ENCODE assay signal across 31 cellular contexts in the genomic region with DNA sequence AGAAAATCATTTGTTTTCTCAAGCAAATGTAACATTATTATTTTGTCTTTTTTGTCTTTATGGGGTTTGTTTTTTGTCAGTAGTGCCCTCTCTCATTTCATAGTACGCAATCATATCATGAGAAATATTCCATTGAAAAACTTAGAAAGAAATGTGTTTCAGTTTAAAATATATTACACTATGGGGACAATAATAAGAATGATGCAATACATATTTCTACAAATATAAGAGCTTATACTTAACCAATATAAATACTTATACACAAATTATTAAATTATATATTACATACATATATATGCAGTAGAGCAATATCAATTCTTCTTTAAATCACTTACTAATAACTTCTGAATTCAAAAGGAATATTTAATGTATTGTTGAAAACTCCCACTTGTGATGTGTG. TPM values are rescaled to one million over a fixed set of nuclear protein-coding genes. Genes with fewer than 3 reads are reported as not detected.
DNase-seq lines count a peak whose midpoint lies in the region; ATAC-seq, FAIRE-seq and TF ChIP-seq lines count a peak whose summit lies in the region.
"Had no signal": no experiment of that assay in that cellular context is flagged by ENCODE, and none has a peak within 500 bp of the region (broad histone marks: within the 10 kb centered on the region; RNA-seq: fewer than 3 reads in every experiment).

No MANE protein-coding gene starts in this region.

- TF ChIP-seq POLR2A in ovary (IDR thresholded peaks at IDR 0.05): no peak

- no peaks in the 10 kb centered on the region for H3K36me3 Mint-ChIP-seq in GM23338 (ENCODE audit: low read depth)
- H3K36me3 Mint-ChIP-seq: CD14-positive monocyte; CD4-positive, alpha-beta memory T cell; CD4-positive, CD25-positive, alpha-beta regulatory T cell; CD8-positive, alpha-beta memory T cell had no signal

- TF ChIP-seq EP300 in ovary (IDR thresholded peaks at IDR 0.05): no peak

- H3K36me3 ChIP-seq in GM23338 (ENCODE audit: insufficient read depth) (no peaks in the 10 kb centered on the region), OCI-LY3 (replicated peaks; ENCODE audit: low read depth, low read length) (no peaks in the 10 kb centered on the region), ovary (no peaks in the 10 kb centered on the region)
- H3K36me3 ChIP-seq: BE2C, BLaER1 had no signal

- H3K4me1 Mint-ChIP-seq in GM23338: peaks cover 30% of the 10 kb centered on the region
- H3K4me1 Mint-ChIP-seq: CD14-positive monocyte; CD4-positive, alpha-beta memory T cell; CD4-positive, CD25-positive, alpha-beta regulatory T cell; CD8-positive, alpha-beta memory T cell had no signal

- H3F3A ChIP-seq in GM23338 (replicated peaks; ENCODE audit: low read depth): no peaks in the 10 kb centered on the region

- H2AFZ ChIP-seq in GM23338 (no peak overlapping the region), OCI-LY3 (ENCODE audit: low read depth, low read length) (peak overlapping the region; percentile 31; the same call in 1 of the 2 replicates)

- H3K27me3 Mint-ChIP-seq in GM23338 (ENCODE audit: insufficient read depth, low read depth, poor library complexity): no peaks in the 10 kb centered on the region
- H3K27me3 Mint-ChIP-seq: CD4-positive, alpha-beta memory T cell; CD4-positive, CD25-positive, alpha-beta regulatory T cell; CD8-positive, alpha-beta memory T cell had no signal

- H3K27ac ChIP-seq in GM23338 (ENCODE audit: low read depth): peak overlapping the region; percentile 18; the same call in 1 of the 2 replicates
- no peak overlapping the region for H3K27ac ChIP-seq in OCI-LY3 (ENCODE audit: low read length)
- no peak overlapping the region for H3K27ac ChIP-seq in ovary
- H3K27ac ChIP-seq: BLaER1 had no signal

- H3K9ac ChIP-seq in OCI-LY3 (ENCODE audit: low read length): no peak overlapping the region
- H3K9ac ChIP-seq: BLaER1 had no signal

- 89 to 90% (median 89%) methylated on average over 1 of the region's 1 CpG for WGBS in ovary, 3 donors

- H3K4me3 Mint-ChIP-seq in GM23338: no peak overlapping the region
- H3K4me3 Mint-ChIP-seq: CD14-positive monocyte; CD4-positive, alpha-beta memory T cell; CD4-positive, CD25-positive, alpha-beta regulatory T cell; CD8-positive, alpha-beta memory T cell had no signal

- no peak overlapping the region for H3K4me3 ChIP-seq in GM23338
- H3K4me3 ChIP-seq in OCI-LY3 (ENCODE audit: low read length): no peak overlapping the region
- H3K4me3 ChIP-seq in ovary: no peak overlapping the region
- H3K4me3 ChIP-seq: BLaER1, GM12878 had no signal

- ATAC-seq in GM23338: no peak
- ATAC-seq: GM12878 had no signal

- H3K9me3 ChIP-seq in OCI-LY3 (ENCODE audit: insufficient read depth, low read length) (no peaks in the 10 kb centered on the region), ovary (no peaks in the 10 kb centered on the region)
- H3K9me3 ChIP-seq: BE2C, BLaER1 had no signal

- H3K9me2 ChIP-seq in GM23338 (ENCODE audit: insufficient read depth): no peaks in the 10 kb centered on the region

- no peaks in the 10 kb centered on the region for H3K9me3 Mint-ChIP-seq in GM23338

- TF ChIP-seq CTCF in GM23338 (conservative IDR thresholded peaks at IDR 0.05; ENCODE audit: low read depth in 2 of 2): no peak
- no peak for TF ChIP-seq CTCF in OCI-LY3 (IDR thresholded peaks at IDR 0.05; ENCODE audit: low read depth, low read length)
- no peak for TF ChIP-seq CTCF in ovary (IDR thresholded peaks at IDR 0.05)

- FAIRE-seq in TTC549 (lab: Jason Lieb, UNC) (peak; percentile 9), islet of Langerhans (lab: Jason Lieb, UNC) (peak; percentile 49)
- FAIRE-seq: A204.1, GM12878, GM12892, GM18507 had no signal

- H3K79me2 ChIP-seq in GM23338 (replicated peaks; ENCODE audit: insufficient read depth) (no peaks in the 10 kb centered on the region), OCI-LY3 (ENCODE audit: low read length) (no peaks in the 10 kb centered on the region)

- H3K4me2 ChIP-seq in GM23338 (no peak overlapping the region), OCI-LY3 (ENCODE audit: low read length) (no peak overlapping the region)
- H3K4me2 ChIP-seq: BLaER1 had no signal

- no peak overlapping the region for H3K27ac Mint-ChIP-seq in GM23338
- H3K27ac Mint-ChIP-seq: CD4-positive, alpha-beta memory T cell; CD4-positive, CD25-positive, alpha-beta regulatory T cell; CD8-positive, alpha-beta memory T cell had no signal

- DNase-seq in GM23338 (ENCODE audit: low spot score): no peak
- no peak for DNase-seq in NCI-H1105 (lab: John Stamatoyannopoulos, UW)
- no peak for DNase-seq in dermis blood vessel endothelial cell
- DNase-seq in ovary: no peak
- no peak for DNase-seq in activated T-cell treated with anti-CD3 and anti-CD28 coated beads for 4 hours
- DNase-seq: 8988T; ACHN; BE2C; C1 segment of cervical spinal cord; CD4-positive, alpha-beta memory T cell; CD4-positive, CD25-positive, alpha-beta regulatory T cell; CD8-positive, alpha-beta memory T cell; COR-L47; DMS 273 treated with DMSO at 0.1 percent for 48 hours; DMS153; DMS53; DMS79; DND-41; EL; GDM1 had no signal

- no peaks in the 10 kb centered on the region for H4K20me1 ChIP-seq in GM23338 (replicated peaks; ENCODE audit: insufficient read depth)
- H4K20me1 ChIP-seq in OCI-LY3 (ENCODE audit: insufficient read depth, low read length): no peaks in the 10 kb centered on the region
- H4K20me1 ChIP-seq: BLaER1 had no signal

- H3K4me1 ChIP-seq in GM23338 (ENCODE audit: insufficient read depth): peaks cover 5% of the 10 kb centered on the region; the same call in 1 of the 2 replicates
- no peaks in the 10 kb centered on the region for H3K4me1 ChIP-seq in OCI-LY3 (ENCODE audit: low read length)
- H3K4me1 ChIP-seq in ovary (ENCODE audit: insufficient read depth): no peaks in the 10 kb centered on the region
- H3K4me1 ChIP-seq: BE2C, BLaER1 had no signal

- H3K27me3 ChIP-seq in GM23338 (ENCODE audit: insufficient read depth) (no peaks in the 10 kb centered on the region), OCI-LY3 (ENCODE audit: low read depth, low read length) (no peaks in the 10 kb centered on the region), ovary (no peaks in the 10 kb centered on the region)
- H3K27me3 ChIP-seq: BE2C, BLaER1 had no signal

- intact Hi-C loops in ovary (cut with DNase I): no loop called here

TF ChIP-seq in GM23338, 12 proteins besides CTCF, POLR2A, EP300 and RAD21:
- TF ChIP-seq POLR2AphosphoS5 (IDR thresholded peaks at IDR 0.05; ENCODE audit: low read depth): no peak
- TF ChIP-seq EZH2phosphoT487 (IDR thresholded peaks at IDR 0.05; ENCODE audit: unreplicated experiment): no peak
- no peak for TF ChIP-seq ZNF331 (CRISPR knock-in tag; IDR thresholded peaks at IDR 0.05; ENCODE audit: low read depth)
- TF ChIP-seq STAT1 (IDR thresholded peaks at IDR 0.05; ENCODE audit: unreplicated experiment): no peak
- TF ChIP-seq EZH2 (IDR thresholded peaks at IDR 0.05; ENCODE audit: low read depth, unreplicated experiment): no peak
- no peak for TF ChIP-seq JUNB (IDR thresholded peaks at IDR 0.05; ENCODE audit: unreplicated experiment)
- TF ChIP-seq CREB1 (CRISPR knock-in tag; IDR thresholded peaks at IDR 0.05; ENCODE audit: low read depth): no peak
- TF ChIP-seq, protein P1, sequence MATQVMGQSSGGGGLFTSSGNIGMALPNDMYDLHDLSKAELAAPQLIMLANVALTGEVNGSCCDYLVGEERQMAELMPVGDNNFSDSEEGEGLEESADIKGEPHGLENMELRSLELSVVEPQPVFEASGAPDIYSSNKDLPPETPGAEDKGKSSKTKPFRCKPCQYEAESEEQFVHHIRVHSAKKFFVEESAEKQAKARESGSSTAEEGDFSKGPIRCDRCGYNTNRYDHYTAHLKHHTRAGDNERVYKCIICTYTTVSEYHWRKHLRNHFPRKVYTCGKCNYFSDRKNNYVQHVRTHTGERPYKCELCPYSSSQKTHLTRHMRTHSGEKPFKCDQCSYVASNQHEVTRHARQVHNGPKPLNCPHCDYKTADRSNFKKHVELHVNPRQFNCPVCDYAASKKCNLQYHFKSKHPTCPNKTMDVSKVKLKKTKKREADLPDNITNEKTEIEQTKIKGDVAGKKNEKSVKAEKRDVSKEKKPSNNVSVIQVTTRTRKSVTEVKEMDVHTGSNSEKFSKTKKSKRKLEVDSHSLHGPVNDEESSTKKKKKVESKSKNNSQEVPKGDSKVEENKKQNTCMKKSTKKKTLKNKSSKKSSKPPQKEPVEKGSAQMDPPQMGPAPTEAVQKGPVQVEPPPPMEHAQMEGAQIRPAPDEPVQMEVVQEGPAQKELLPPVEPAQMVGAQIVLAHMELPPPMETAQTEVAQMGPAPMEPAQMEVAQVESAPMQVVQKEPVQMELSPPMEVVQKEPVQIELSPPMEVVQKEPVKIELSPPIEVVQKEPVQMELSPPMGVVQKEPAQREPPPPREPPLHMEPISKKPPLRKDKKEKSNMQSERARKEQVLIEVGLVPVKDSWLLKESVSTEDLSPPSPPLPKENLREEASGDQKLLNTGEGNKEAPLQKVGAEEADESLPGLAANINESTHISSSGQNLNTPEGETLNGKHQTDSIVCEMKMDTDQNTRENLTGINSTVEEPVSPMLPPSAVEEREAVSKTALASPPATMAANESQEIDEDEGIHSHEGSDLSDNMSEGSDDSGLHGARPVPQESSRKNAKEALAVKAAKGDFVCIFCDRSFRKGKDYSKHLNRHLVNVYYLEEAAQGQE (IDR thresholded peaks at IDR 0.05; ENCODE audit: unreplicated experiment): no peak

RNA-seq across cellular contexts. Expression of a gene that starts 13.7 kb away (rescaled TPM):
- total RNA-seq in GM23338 (2014; rRNA removed; shearing (Covaris generic)): 14.8 and 15.4 TPM in 2 replicates
- 4.2 and 4.5 TPM in 2 replicates for polyA plus RNA-seq in GM23338 (2016; fragmentation: Nextera tagmentation; extraction: Ambion mirVana)
- not detected in 2 replicates for total RNA-seq in dermis blood vessel endothelial cell
- 1 to 10 TPM in 3 of 7 donors, under 1 TPM in 2, not detected in 2; 0.38 to 2.2 (median 1.1) TPM for total RNA-seq in ovary
- polyA plus RNA-seq in ovary: under 1 TPM; 0.01 to 0.10 TPM
- total RNA-seq: CD4-positive, alpha-beta memory T cell; CD4-positive, CD25-positive, alpha-beta regulatory T cell; CD8-positive, alpha-beta memory T cell; G401; GM12878 had no signal
- polyA plus RNA-seq: AG04450; CD14-positive monocyte; CD4-positive, alpha-beta memory T cell; CD4-positive, CD25-positive, alpha-beta regulatory T cell; CD8-positive, alpha-beta memory T cell had no signal
